9 cellular contexts compared by ENCODE assay signal in genomic region chr1:54273837-54274192, GRCh38.
A peak's percentile ranks its signal among the peaks of the same experiment; 100 is the strongest.
DNase-seq lines count a peak whose midpoint lies in the region; ATAC-seq and TF ChIP-seq lines count a peak whose summit lies in the region.
"Had no signal": no experiment of that assay in that cellular context is flagged by ENCODE, and none has a peak within 500 bp of the region (broad histone marks: within the 10 kb centered on the region; RNA-seq: fewer than 3 reads in every experiment).

No MANE protein-coding gene starts in this region.

- TF ChIP-seq RAD21 in SK-N-SH (IDR thresholded peaks at IDR 0.05; ENCODE audit: low read length) = no peak

- TF ChIP-seq CTCF in SK-N-SH (IDR thresholded peaks at IDR 0.05) (no peak), colonic mucosa (IDR thresholded peaks at IDR 0.05) (no peak), upper lobe of left lung (IDR thresholded peaks at IDR 0.05) (no peak)

- H3K9me2 ChIP-seq in SK-N-SH = no peaks in the 10 kb centered on the region

- no peaks in the 10 kb centered on the region; the same call in 1 of the 2 replicates for H4K20me1 ChIP-seq in SK-N-SH (ENCODE audit: insufficient read depth)

- peak overlapping the region; percentile 11 for H2BK120ac ChIP-seq in mesenchymal stem cell (ENCODE audit: low read depth, low read length)

- H3F3A ChIP-seq in SK-N-SH (replicated peaks; ENCODE audit: insufficient read depth) = no peaks in the 10 kb centered on the region

- H3K9me3 ChIP-seq in SK-N-SH = no peaks in the 10 kb centered on the region
- H3K9me3 ChIP-seq in colonic mucosa = no peaks in the 10 kb centered on the region
- no peaks in the 10 kb centered on the region for H3K9me3 ChIP-seq in mesenchymal stem cell (ENCODE audit: control insufficient read depth, low read length)
- H3K9me3 ChIP-seq in upper lobe of left lung = no peaks in the 10 kb centered on the region

- H3K4me2 ChIP-seq in SK-N-SH (no peak overlapping the region), mesenchymal stem cell (ENCODE audit: low read length, poor library complexity, severe bottlenecking) (no peak overlapping the region)

- H4K91ac ChIP-seq in mesenchymal stem cell (ENCODE audit: low read length) = peak overlapping the region; percentile 67

- H2AK5ac ChIP-seq in mesenchymal stem cell (ENCODE audit: low read length, severe bottlenecking) = peak overlapping the region; percentile 83

- CTCF ChIA-PET in SK-N-SH (lab: Yijun Ruan, JAX) = interaction anchor here (0.6 to 4.9 kb wide), 27 partner anchors 10 to 216 kb away, joined by 3 to 20 read pairs (median 4); no protein-coding TSS in a partner anchor

- peaks cover 35% of the 10 kb centered on the region for H3K79me1 ChIP-seq in mesenchymal stem cell (replicated peaks; ENCODE audit: low read length, poor library complexity, severe bottlenecking)

- no peak overlapping the region for H3K4me3 ChIP-seq in SK-N-SH (ENCODE audit: low read depth in 2 of 2, low read length in 1 of 2)
- H3K4me3 ChIP-seq in colonic mucosa = no peak overlapping the region
- H3K4me3 ChIP-seq in mesenchymal stem cell (ENCODE audit: insufficient read depth in 1 of 2, low read depth in 1 of 2, low read length in 2 of 2) = peak overlapping the region in 1 of 2 experiments; percentile 66
- H3K4me3 ChIP-seq in upper lobe of left lung = no peak overlapping the region

- H3K27me3 ChIP-seq in SK-N-SH (ENCODE audit: insufficient read depth) = no peaks in the 10 kb centered on the region
- no peaks in the 10 kb centered on the region for H3K27me3 ChIP-seq in colonic mucosa
- no peaks in the 10 kb centered on the region for H3K27me3 ChIP-seq in mesenchymal stem cell (ENCODE audit: control insufficient read depth in 1 of 2, insufficient read depth in 1 of 2, low read length in 2 of 2)
- no peaks in the 10 kb centered on the region for H3K27me3 ChIP-seq in upper lobe of left lung

- H3K36me3 ChIP-seq in SK-N-SH (replicated peaks in 1 of 2; ENCODE audit: control insufficient read depth in 1 of 2, insufficient read depth in 2 of 2, low read length in 1 of 2) = peaks cover 0 to 3% of the 10 kb centered on the region in 2 experiments
- no peaks in the 10 kb centered on the region for H3K36me3 ChIP-seq in colonic mucosa
- peaks cover 13 to 21% of the 10 kb centered on the region in 2 experiments for H3K36me3 ChIP-seq in mesenchymal stem cell (ENCODE audit: control insufficient read depth in 1 of 2, insufficient read depth in 2 of 2, low read depth in 1 of 2, low read length in 2 of 2)
- no peaks in the 10 kb centered on the region for H3K36me3 ChIP-seq in upper lobe of left lung

- POLR2A ChIA-PET in SK-N-SH (lab: Yijun Ruan, JAX) = interaction anchor here (0.7 to 2.2 kb wide), 3 partner anchors 18 to 133 kb away, joined by 3 to 5 read pairs (median 4); partner anchors contain the start of gene SSBP3

- ATAC-seq in SK-N-SH treated with all-trans-retinoic acid at 6 μM for 48 hours = no peak; the same call in 1 of the 3 replicates
- ATAC-seq in upper lobe of left lung (ENCODE audit: low FRiP score in 2 of 2) = peak; percentile 1 to 16
- ATAC-seq in HG03108 (IDR thresholded peaks at IDR 0.05; ENCODE audit: unreplicated experiment) = no peak

- peak overlapping the region; percentile 35 to 57 for H3K4ac ChIP-seq in mesenchymal stem cell (ENCODE audit: low read depth in 1 of 2, low read length in 2 of 2)

- WGBS in SK-N-SH (ENCODE audit: low lambda C conversion rate) = no CpG with 5 or more reads among the region's 4 CpGs
- 80% methylated on average over 4 of the region's 4 CpGs for WGBS in mesenchymal stem cell
- whole genome bisulfite sequencing in upper lobe of left lung, 2 donors = 90 to 94% methylated on average over 2 to 4 of the region's 4 CpGs

- H2AFZ ChIP-seq in SK-N-SH (ENCODE audit: low read depth) = no peak overlapping the region
- no peak overlapping the region for H2AFZ ChIP-seq in mesenchymal stem cell (ENCODE audit: low read depth, low read length)

- no peak overlapping the region for H3K14ac ChIP-seq in mesenchymal stem cell (ENCODE audit: low read length in 2 of 2)

- TF ChIP-seq EP300 in SK-N-SH (IDR thresholded peaks at IDR 0.05; ENCODE audit: borderline replicate concordance in 1 of 2, low read depth in 1 of 2, low read length in 1 of 2) (no peak), upper lobe of left lung (IDR thresholded peaks at IDR 0.05) (no peak)

- DNase-seq in SK-N-SH (peak; percentile 60), colonic mucosa (no peak), mesenchymal stem cell (peak; percentile 55), upper lobe of left lung (no peak), H4 (ENCODE audit: low spot score) (no peak), AG08396 (ENCODE audit: low spot score) (no peak)
- DNase-seq: NCI-H1105 had no signal

- peak overlapping the region; percentile 45 for H4K8ac ChIP-seq in mesenchymal stem cell (ENCODE audit: low read length)

- H2BK12ac ChIP-seq in mesenchymal stem cell (ENCODE audit: low read length in 2 of 2) = peak overlapping the region; percentile 59 to 85

- H3K4me1 ChIP-seq in SK-N-SH (ENCODE audit: control insufficient read depth in 1 of 2, insufficient read depth in 2 of 2, low read depth in 1 of 2, low read length in 1 of 2) (peaks cover 0 to 50% of the 10 kb centered on the region in 2 experiments; a peak in 2 of 4 replicates), colonic mucosa (peaks cover 21% of the 10 kb centered on the region), mesenchymal stem cell (ENCODE audit: control insufficient read depth, insufficient read depth, low read depth, low read length) (peaks cover 51% of the 10 kb centered on the region), upper lobe of left lung (peaks cover 50 to 54% (median 53%) of the 10 kb centered on the region in 4 donors)

- H3K79me2 ChIP-seq in SK-N-SH (ENCODE audit: insufficient read depth) = no peaks in the 10 kb centered on the region

- TF ChIP-seq POLR2A in upper lobe of left lung (IDR thresholded peaks at IDR 0.05) = no peak

- H2BK15ac ChIP-seq in mesenchymal stem cell (ENCODE audit: low read depth, poor library complexity, severe bottlenecking) = peak overlapping the region; percentile 0

- no peak overlapping the region for H3K23ac ChIP-seq in mesenchymal stem cell (ENCODE audit: low read length in 2 of 2)

- no peak overlapping the region for H3K9ac ChIP-seq in SK-N-SH
- H3K9ac ChIP-seq in colonic mucosa (ENCODE audit: low read depth in 2 of 2, low read length in 2 of 2) = peak overlapping the region in 1 of 2 donors; percentile 60
- peak overlapping the region; percentile 85 for H3K9ac ChIP-seq in mesenchymal stem cell (ENCODE audit: low read length)

- H2BK5ac ChIP-seq in mesenchymal stem cell (ENCODE audit: low read depth, low read length, poor library complexity, severe bottlenecking) = no peak overlapping the region

- intact Hi-C loops in colonic mucosa (cut with DNase I) = no loop called here

- H3K27ac ChIP-seq in SK-N-SH (ENCODE audit: low read depth in 2 of 2, low read length in 1 of 2) (peak overlapping the region in 1 of 2 experiments; percentile 90; a peak in 2 of 4 replicates), colonic mucosa (peak overlapping the region; percentile 38), mesenchymal stem cell (ENCODE audit: low read length, poor library complexity, severe bottlenecking) (peak overlapping the region; percentile 96), upper lobe of left lung (peak overlapping the region; percentile 81 to 93 (median 86))

- H3K18ac ChIP-seq in mesenchymal stem cell (ENCODE audit: low read depth in 1 of 2, low read length in 2 of 2) = peak overlapping the region; percentile 13 to 68

TF ChIP-seq in SK-N-SH, 30 proteins besides CTCF, POLR2A, EP300 and RAD21:
- TF ChIP-seq MAX (IDR thresholded peaks at IDR 0.05; ENCODE audit: low read depth) = no peak
- no peak for TF ChIP-seq ELF1 (IDR thresholded peaks at IDR 0.05)
- no peak for TF ChIP-seq FOSL2 (IDR thresholded peaks at IDR 0.05; ENCODE audit: borderline replicate concordance, low read depth)

TF ChIP-seq in SK-N-SH treated with all-trans-retinoic acid at 6 μM for 48 hours, 23 proteins besides CTCF, POLR2A, EP300 and RAD21 (continues in another document):
- TF ChIP-seq ARNTL (CRISPR knock-in tag; IDR thresholded peaks at IDR 0.05; ENCODE audit: borderline replicate concordance, low read depth) = no peak
- TF ChIP-seq ESRRG (CRISPR knock-in tag; IDR thresholded peaks at IDR 0.05) = no peak
- TF ChIP-seq POU6F1 (CRISPR knock-in tag; IDR thresholded peaks at IDR 0.05; ENCODE audit: borderline replicate concordance, low read depth) = no peak
- TF ChIP-seq ZNF70 (CRISPR knock-in tag; IDR thresholded peaks at IDR 0.05) = no peak
- TF ChIP-seq PATZ1 (CRISPR knock-in tag; IDR thresholded peaks at IDR 0.05; ENCODE audit: borderline replicate concordance) = no peak
- TF ChIP-seq RARB (CRISPR knock-in tag; IDR thresholded peaks at IDR 0.05) = no peak
- no peak for TF ChIP-seq ISL1 (CRISPR knock-in tag; IDR thresholded peaks at IDR 0.05)
- TF ChIP-seq PPARA (CRISPR knock-in tag; IDR thresholded peaks at IDR 0.05; ENCODE audit: borderline replicate concordance) = no peak
- TF ChIP-seq ZC3H10 (CRISPR knock-in tag; IDR thresholded peaks at IDR 0.05) = no peak
- TF ChIP-seq SNAI2 (CRISPR knock-in tag; IDR thresholded peaks at IDR 0.05) = no peak

Comparison
In these comparisons a context has a peak if more than half of its experiments do, and no peak if none do; other contexts are left out.
1. DNase-seq: peak in SK-N-SH (single experiment) and mesenchymal stem cell (single experiment); none in colonic mucosa (single experiment), upper lobe of left lung (0 of 2), H4 (single experiment) and AG08396 (single experiment).
2. ATAC-seq: peak in upper lobe of left lung (2 of 2); none in SK-N-SH treated with all-trans-retinoic acid at 6 μM for 48 hours (single experiment) and HG03108 (single experiment).